2 cellular contexts compared by ENCODE assay signal in genomic region chr15:90153658-90154057, GRCh38.
A peak's percentile ranks its signal among the peaks of the same experiment; 100 is the strongest.
TF ChIP-seq lines count a peak whose summit lies in the region.

No MANE protein-coding gene starts in this region.

TF ChIP-seq in liver, 16 proteins besides CTCF, POLR2A, EP300 and RAD21:
- TF ChIP-seq SP1 (IDR thresholded peaks at IDR 0.05) (peak; percentile 35), RXRA (IDR thresholded peaks at IDR 0.05) (peak in 1 of 2 donors; percentile 33), NR2F2 (IDR thresholded peaks at IDR 0.05) (no peak), YY1 (IDR thresholded peaks at IDR 0.05) (peak; percentile 54), REST (IDR thresholded peaks at IDR 0.05) (no peak), HNF4A (conservative IDR thresholded peaks at IDR 0.05) (peak in 1 of 2 donors; percentile 54), HNF4G (IDR thresholded peaks at IDR 0.05) (no peak), JUND (IDR thresholded peaks at IDR 0.05) (peak in 1 of 2 donors; percentile 58)

TF ChIP-seq in HepG2, 621 proteins besides CTCF, POLR2A, EP300 and RAD21:
- TF ChIP-seq GRHL1 (CRISPR knock-in tag; conservative IDR thresholded peaks at IDR 0.05) (no peak), TERF1 (CRISPR knock-in tag; IDR thresholded peaks at IDR 0.05) (no peak), ONECUT2 (CRISPR knock-in tag; IDR thresholded peaks at IDR 0.05) (no peak), HNRNPH1 (optimal IDR thresholded peaks at IDR 0.05; ENCODE audit: low read depth, low read length) (no peak), DPF2 (CRISPR knock-in tag; IDR thresholded peaks at IDR 0.05; ENCODE audit: borderline replicate concordance, low read depth) (no peak), TEF (CRISPR knock-in tag; IDR thresholded peaks at IDR 0.05) (no peak), PPARG (CRISPR knock-in tag; conservative IDR thresholded peaks at IDR 0.05) (no peak), NKX3-1 (CRISPR knock-in tag; IDR thresholded peaks at IDR 0.05) (no peak), SNAPC4 (CRISPR knock-in tag; IDR thresholded peaks at IDR 0.05) (no peak), SP1 (IDR thresholded peaks at IDR 0.05) (no peak), SP1 (CRISPR knock-in tag; IDR thresholded peaks at IDR 0.05) (no peak)
